In the genomic region with DNA sequence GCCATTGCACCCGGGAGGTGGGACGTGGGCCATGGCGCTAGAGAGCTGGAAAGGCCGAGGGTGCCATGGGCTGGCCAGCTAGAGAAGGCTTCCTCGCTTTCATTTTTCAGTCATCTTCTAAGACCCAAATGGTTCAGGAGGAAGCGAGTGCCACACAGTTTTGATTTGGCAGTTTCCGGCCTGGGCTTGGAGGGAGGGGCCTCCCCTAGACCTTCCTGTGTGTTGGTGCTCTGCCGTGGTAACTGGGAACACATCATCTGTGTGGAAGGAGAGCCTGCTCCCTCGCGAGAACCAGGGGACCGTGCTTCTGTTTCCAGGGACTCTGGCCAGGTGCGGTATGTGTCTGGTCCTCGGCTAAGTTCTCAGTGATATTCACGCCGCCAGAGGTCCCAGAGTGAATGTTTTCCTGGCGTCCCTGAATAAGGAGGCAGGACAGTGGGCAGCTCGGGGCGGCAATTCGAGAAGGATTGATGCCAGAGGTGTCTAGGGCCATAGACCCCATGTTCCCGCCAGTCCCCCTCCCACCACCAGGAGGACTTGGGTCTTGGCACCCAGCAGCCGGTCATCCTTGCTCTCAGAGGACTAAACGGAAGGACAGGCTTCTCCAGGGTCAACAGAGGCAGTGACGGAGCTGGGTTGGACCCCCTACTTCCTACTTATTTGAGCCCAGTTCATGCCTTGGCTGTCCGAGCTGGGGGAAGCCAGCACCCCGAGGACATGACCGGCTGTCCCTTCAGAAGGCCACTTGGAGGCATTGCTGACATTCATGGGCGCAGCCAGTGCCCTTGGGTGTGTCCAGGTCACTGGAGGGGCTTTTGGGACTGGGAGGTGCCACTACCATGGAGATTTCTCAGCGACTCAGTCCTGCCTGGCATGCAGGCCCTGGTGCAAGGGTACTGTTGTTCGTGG, we compare ENCODE assay signal across 9 cellular contexts. TPM values are rescaled to one million over a fixed set of nuclear protein-coding genes. Genes with fewer than 3 reads are reported as not detected.
DNase-seq lines count a peak whose midpoint lies in the region; ATAC-seq, FAIRE-seq and TF ChIP-seq lines count a peak whose summit lies in the region.
"Had no signal": no experiment of that assay in that cellular context is flagged by ENCODE, and none has a peak within 500 bp of the region (broad histone marks: within the 10 kb centered on the region; RNA-seq: fewer than 3 reads in every experiment).

No MANE protein-coding gene starts in this region.

- H2AFZ ChIP-seq in HepG2 (ENCODE audit: low read length), result no peak overlapping the region

- H3K27ac ChIP-seq in CD4-positive, alpha-beta memory T cell (ENCODE audit: low read depth, low read length), result peak overlapping the region; percentile 96
- peak overlapping the region; percentile 95 for H3K27ac ChIP-seq in neutrophil
- no peak overlapping the region for H3K27ac ChIP-seq in vagina
- H3K27ac ChIP-seq in HepG2 (ENCODE audit: extremely low read length, insufficient read depth, low read length), result no peak overlapping the region

- intact Hi-C loops in CD4-positive, alpha-beta memory T cell (cut with micrococcal nuclease), result loop anchor here (5.0 kb wide), 3 partner anchors 252 to 792 kb away; a partner anchor contains a TSS
- intact Hi-C loops in vagina (cut with DNase I), result loop anchor here (5.0 kb wide), 1 partner anchor 202 kb away; a partner anchor contains a TSS
- intact Hi-C loops in HepG2 (cut with micrococcal nuclease; ENCODE audit: unreplicated experiment), result no loop called here

- ATAC-seq in T-cell (replicated peaks in 1 of 4) (peak; percentile 13 to 39 (median 29)), GM18858 (IDR thresholded peaks at IDR 0.05; ENCODE audit: unreplicated experiment) (no peak), HG03039 (IDR thresholded peaks at IDR 0.05; ENCODE audit: unreplicated experiment) (no peak), HepG2 (no peak)

- peaks cover 0 to 21% of the 10 kb centered on the region in 2 donors for H3K36me3 Mint-ChIP-seq in CD4-positive, alpha-beta memory T cell
- H3K36me3 Mint-ChIP-seq in T-cell, result no peaks in the 10 kb centered on the region
- H3K36me3 Mint-ChIP-seq in activated naive CD8-positive, alpha-beta T cell, result no peaks in the 10 kb centered on the region

- no peaks in the 10 kb centered on the region for H3K27me3 ChIP-seq in CD4-positive, alpha-beta memory T cell (ENCODE audit: insufficient read depth, low read length)
- H3K27me3 ChIP-seq in neutrophil, result no peaks in the 10 kb centered on the region
- H3K27me3 ChIP-seq in vagina, result no peaks in the 10 kb centered on the region
- H3K27me3 ChIP-seq in HepG2 (ENCODE audit: control insufficient read depth in 1 of 2, insufficient read depth in 2 of 2, low read length in 2 of 2), result no peaks in the 10 kb centered on the region

- H3K27ac Mint-ChIP-seq in CD4-positive, alpha-beta memory T cell, result peak overlapping the region; percentile 97 to 99 (median 98)
- H3K27ac Mint-ChIP-seq in T-cell, result peak overlapping the region; percentile 96 to 98
- peak overlapping the region; percentile 90 for H3K27ac Mint-ChIP-seq in activated naive CD8-positive, alpha-beta T cell

- TF ChIP-seq POLR2A in vagina (IDR thresholded peaks at IDR 0.05) (no peak), HepG2 (IDR thresholded peaks at IDR 0.05; ENCODE audit: insufficient read depth in 1 of 2, low read depth in 2 of 2, low read length in 2 of 2) (no peak)

- H3K9me3 ChIP-seq in CD4-positive, alpha-beta memory T cell (ENCODE audit: control insufficient read depth in 1 of 2, low read length in 2 of 2), result no peaks in the 10 kb centered on the region
- H3K9me3 ChIP-seq in neutrophil (no peaks in the 10 kb centered on the region), vagina (no peaks in the 10 kb centered on the region), HepG2 (ENCODE audit: low read length) (no peaks in the 10 kb centered on the region)
- H3K9me3 ChIP-seq: Caco-2 had no signal

- peak overlapping the region; percentile 86 to 92 for H3K4me3 ChIP-seq in CD4-positive, alpha-beta memory T cell (ENCODE audit: low read length in 2 of 2)
- H3K4me3 ChIP-seq in neutrophil (ENCODE audit: low read depth in 1 of 2, low read length in 1 of 2) (peak overlapping the region; percentile 86 to 98), vagina (no peak overlapping the region), HepG2 (replicated peaks in 1 of 3; ENCODE audit: insufficient read depth in 1 of 3, low read depth in 2 of 3, low read length in 3 of 3) (no peak overlapping the region)

- BruUV-seq in HepG2 (replicated peaks; lab: Mats Ljungman, UMichigan), result no TSS peak

- no peak for TF ChIP-seq RAD21 in HepG2 (CRISPR knock-in tag; IDR thresholded peaks at IDR 0.05)

- H3K9ac ChIP-seq in HepG2 (ENCODE audit: insufficient read depth, low read depth, low read length), result no peak overlapping the region

- in situ Hi-C loops in HepG2 (cut with HindIII; ENCODE audit: extremely low pct_ligation_motif_present, low pct_unique_long_range_greater_than_20kb), result no loop called here

- H3K4me3 Mint-ChIP-seq in CD4-positive, alpha-beta memory T cell, result peak overlapping the region; percentile 95 to 98 (median 96)
- peak overlapping the region; percentile 90 to 95 (median 91) for H3K4me3 Mint-ChIP-seq in T-cell
- H3K4me3 Mint-ChIP-seq in activated naive CD8-positive, alpha-beta T cell, result peak overlapping the region; percentile 95

- peaks cover 46% of the 10 kb centered on the region for H3K4me1 ChIP-seq in CD4-positive, alpha-beta memory T cell (ENCODE audit: insufficient read depth, low read length)
- peaks cover 35 to 40% of the 10 kb centered on the region in 2 experiments for H3K4me1 ChIP-seq in neutrophil (ENCODE audit: control insufficient read depth in 1 of 2, insufficient read depth in 1 of 2, low read depth in 1 of 2, low read length in 1 of 2)
- H3K4me1 ChIP-seq in vagina, result peaks cover 30% of the 10 kb centered on the region
- H3K4me1 ChIP-seq in HepG2 (ENCODE audit: insufficient read depth, low read length), result peaks cover 46% of the 10 kb centered on the region

- CTCF ChIA-PET in CD4-positive, alpha-beta memory T cell (lab: Charles Lee; ENCODE audit: partially characterized antibody), result interaction anchor here (0.8 to 2.6 kb wide), 4 partner anchors 30 to 41 kb away, joined by 3 to 16 read pairs (median 4); no protein-coding TSS in a partner anchor
- CTCF ChIA-PET in T-cell (lab: Charles Lee), result interaction anchor here in 1 of 2 donors (0.6 to 0.9 kb wide), 2 partner anchors 31 to 46 kb away, joined by 3 to 5 read pairs; no protein-coding TSS in a partner anchor
- CTCF ChIA-PET in HepG2 (lab: Yijun Ruan, JAX; ENCODE audit: low intra/inter-chr PET ratio, low total read pairs), result no interaction called here

- peaks cover 0 to 3% (median 0%) of the 10 kb centered on the region in 8 donors for H3K9me3 Mint-ChIP-seq in CD4-positive, alpha-beta memory T cell
- H3K9me3 Mint-ChIP-seq in T-cell, result no peaks in the 10 kb centered on the region
- H3K9me3 Mint-ChIP-seq in activated naive CD8-positive, alpha-beta T cell (ENCODE audit: low read depth), result no peaks in the 10 kb centered on the region

- H3K4me2 ChIP-seq in HepG2 (ENCODE audit: low read depth, low read length), result no peak overlapping the region

- TF ChIP-seq EP300 in HepG2 (IDR thresholded peaks at IDR 0.05; ENCODE audit: low read depth in 2 of 2, low read length in 2 of 2), result no peak
- TF ChIP-seq EP300 in HepG2 (CRISPR knock-in tag; IDR thresholded peaks at IDR 0.05; ENCODE audit: borderline replicate concordance), result no peak

- FAIRE-seq in HepG2 (lab: Jason Lieb, UNC), result no peak

- 88% methylated on average over 27 of the region's 29 CpGs for whole genome bisulfite sequencing in HepG2 (ENCODE audit: low lambda C conversion rate)

- no peak for TF ChIP-seq CTCF in neutrophil (IDR thresholded peaks at IDR 0.05)
- no peak for TF ChIP-seq CTCF in vagina (IDR thresholded peaks at IDR 0.05)
- no peak for TF ChIP-seq CTCF in HepG2 (CRISPR knock-in tag; IDR thresholded peaks at IDR 0.05)

- POLR2A ChIA-PET in CD4-positive, alpha-beta memory T cell (lab: Charles Lee; ENCODE audit: partially characterized antibody), result interaction anchor here (1.7 to 6.1 kb wide), 3 partner anchors 32 to 79 kb away, joined by 4 to 179 read pairs (median 6); no protein-coding TSS in a partner anchor
- POLR2A ChIA-PET in T-cell (lab: Charles Lee) (interaction anchor here in 1 of 2 donors (1.1 kb wide), 1 partner anchor 465 kb away, joined by 4 read pairs; no protein-coding TSS in a partner anchor), HepG2 (lab: Yijun Ruan, JAX) (no interaction called here)

- DNase-seq in CD4-positive, alpha-beta memory T cell, result peak; percentile 72 to 81 (median 78)
- DNase-seq in T-cell (peak; percentile 50 to 77 (median 67)), vagina (ENCODE audit: extremely low spot score in 2 of 2) (no peak), HepG2 (ENCODE audit: low spot score) (no peak)

- H3K4me1 Mint-ChIP-seq in CD4-positive, alpha-beta memory T cell, result peaks cover 19 to 58% (median 42%) of the 10 kb centered on the region in 4 donors
- H3K4me1 Mint-ChIP-seq in T-cell, result peaks cover 43 to 59% (median 57%) of the 10 kb centered on the region in 3 donors
- H3K4me1 Mint-ChIP-seq in activated naive CD8-positive, alpha-beta T cell (ENCODE audit: low read depth), result peaks cover 40% of the 10 kb centered on the region

- no peaks in the 10 kb centered on the region for H3K27me3 Mint-ChIP-seq in CD4-positive, alpha-beta memory T cell
- H3K27me3 Mint-ChIP-seq in T-cell, result no peaks in the 10 kb centered on the region
- H3K27me3 Mint-ChIP-seq in activated naive CD8-positive, alpha-beta T cell, result no peaks in the 10 kb centered on the region

- no peaks in the 10 kb centered on the region for H3K36me3 ChIP-seq in CD4-positive, alpha-beta memory T cell (ENCODE audit: insufficient read depth, low read length)
- H3K36me3 ChIP-seq in neutrophil, result peaks cover 27% of the 10 kb centered on the region
- H3K36me3 ChIP-seq in vagina, result no peaks in the 10 kb centered on the region
- no peaks in the 10 kb centered on the region for H3K36me3 ChIP-seq in HepG2 (replicated peaks in 1 of 2; ENCODE audit: control insufficient read depth in 1 of 2, insufficient read depth in 2 of 2, low read length in 2 of 2)

- no peaks in the 10 kb centered on the region for H4K20me1 ChIP-seq in HepG2 (ENCODE audit: insufficient read depth, low read length)

- H3K79me2 ChIP-seq in HepG2 (ENCODE audit: insufficient read depth, low read length), result peaks cover 11% of the 10 kb centered on the region

RNA-seq across cellular contexts. Expression of a gene that starts 2.7 kb away (rescaled TPM):
- total RNA-seq in CD4-positive, alpha-beta memory T cell, result 1 to 10 TPM; 7.6 to 9.6 TPM
- 1 to 10 TPM; 1.0 to 1.1 TPM for polyA plus RNA-seq in CD4-positive, alpha-beta memory T cell
- 10 to 100 TPM in 1 of 5 donors, 1 to 10 TPM in 4; 9.0 to 10.5 (median 9.8) TPM for total RNA-seq in T-cell
- 11.3 TPM for total RNA-seq in vagina
- total RNA-seq in HepG2 (2016; rRNA removed; fragmentation: Illumina TruSeq; extraction: Trizol), result 5.7 and 6.8 TPM in 2 replicates
- 14.2 and 15.4 TPM in 2 replicates for total RNA-seq in HepG2 (2016; cell fraction: cytosol; rRNA removed; fragmentation: Illumina TruSeq; extraction: Trizol; ENCODE audit: low read depth)
- 4.1 and 7.4 TPM in 2 replicates for total RNA-seq in HepG2 (2016; cell fraction: insoluble cytoplasmic fraction; rRNA removed; fragmentation: Illumina TruSeq; extraction: Trizol)
- total RNA-seq in HepG2 (2016; cell fraction: membrane; rRNA removed; fragmentation: Illumina TruSeq; extraction: Trizol), result 8.5 and 9.7 TPM in 2 replicates
- 10.3 and 12.7 TPM in 2 replicates for total RNA-seq in HepG2 (2016; cell fraction: nucleus; rRNA removed; fragmentation: Illumina TruSeq; extraction: Trizol)
- polyA plus RNA-seq in HepG2 (2011; rRNA removed), result 4.4 and 4.8 TPM in 2 replicates
- 1.9 and 3.0 TPM in 2 replicates for polyA plus RNA-seq in HepG2 (2011; cell fraction: cytosol; rRNA removed)
- polyA plus RNA-seq in HepG2 (2011; cell fraction: nucleus; rRNA removed), result 40.2 and 52.1 TPM in 2 replicates
- polyA plus RNA-seq in HepG2 (2012), result 4.8 and 5.9 TPM in 2 replicates
- 0.46 and 0.69 TPM in 2 replicates for polyA plus RNA-seq in HepG2 (2016; cell fraction: cytosol; fragmentation: Illumina TruSeq; extraction: Trizol; ENCODE audit: low read depth)
- polyA plus RNA-seq in HepG2 (2016; cell fraction: insoluble cytoplasmic fraction; fragmentation: Illumina TruSeq; extraction: Trizol; ENCODE audit: low read depth), result 4.0 and 5.3 TPM in 2 replicates
- 1.4 and 1.6 TPM in 2 replicates for polyA plus RNA-seq in HepG2 (2016; cell fraction: membrane; fragmentation: Illumina TruSeq; extraction: Trizol; ENCODE audit: low read depth)
- polyA plus RNA-seq in HepG2 (2016; cell fraction: nucleus; fragmentation: Illumina TruSeq; extraction: Trizol; ENCODE audit: insufficient read depth, low read depth), result 30.1 and 30.8 TPM in 2 replicates
- polyA minus RNA-seq in HepG2 (2011; rRNA and poly(A)+ RNA removed; ENCODE audit: low replicate concordance), result 13.1 TPM in 2 replicates
- polyA minus RNA-seq in HepG2 (2011; cell fraction: cytosol; rRNA and poly(A)+ RNA removed), result 4.6 and 4.9 TPM in 2 replicates
- 14.7 and 15.8 TPM in 2 replicates for polyA minus RNA-seq in HepG2 (2011; cell fraction: nucleus; rRNA and poly(A)+ RNA removed)

RNA-seq across cellular contexts. Expression of a gene that starts 50.7 kb away (rescaled TPM):
- 100 to 1,000 TPM; 188 to 197 TPM for total RNA-seq in CD4-positive, alpha-beta memory T cell
- 10 to 100 TPM; 20.9 to 53.6 TPM for polyA plus RNA-seq in CD4-positive, alpha-beta memory T cell
- total RNA-seq in T-cell (100 to 1,000 TPM; 181 to 270 (median 252) TPM), vagina (8.8 TPM), HepG2 (2016; rRNA removed; fragmentation: Illumina TruSeq; extraction: Trizol) (6.2 and 6.9 TPM in 2 replicates)
- 2.4 and 4.5 TPM in 2 replicates for total RNA-seq in HepG2 (2016; cell fraction: cytosol; rRNA removed; fragmentation: Illumina TruSeq; extraction: Trizol; ENCODE audit: low read depth)
- 5.5 and 6.9 TPM in 2 replicates for total RNA-seq in HepG2 (2016; cell fraction: insoluble cytoplasmic fraction; rRNA removed; fragmentation: Illumina TruSeq; extraction: Trizol)
- 5.4 and 6.7 TPM in 2 replicates for total RNA-seq in HepG2 (2016; cell fraction: membrane; rRNA removed; fragmentation: Illumina TruSeq; extraction: Trizol)
- total RNA-seq in HepG2 (2016; cell fraction: nucleus; rRNA removed; fragmentation: Illumina TruSeq; extraction: Trizol), result 4.9 and 5.4 TPM in 2 replicates
- 8.8 and 11.7 TPM in 2 replicates for polyA plus RNA-seq in HepG2 (2011; rRNA removed)
- 6.5 and 7.2 TPM in 2 replicates for polyA plus RNA-seq in HepG2 (2011; cell fraction: cytosol; rRNA removed)
- polyA plus RNA-seq in HepG2 (2011; cell fraction: nucleus; rRNA removed), result 30.5 and 35.5 TPM in 2 replicates
- 6.4 and 8.3 TPM in 2 replicates for polyA plus RNA-seq in HepG2 (2012)
- polyA plus RNA-seq in HepG2 (2016; cell fraction: cytosol; fragmentation: Illumina TruSeq; extraction: Trizol; ENCODE audit: low read depth), result 3.7 and 4.2 TPM in 2 replicates
- 5.7 and 8.4 TPM in 2 replicates for polyA plus RNA-seq in HepG2 (2016; cell fraction: insoluble cytoplasmic fraction; fragmentation: Illumina TruSeq; extraction: Trizol; ENCODE audit: low read depth)
- 4.3 and 4.4 TPM in 2 replicates for polyA plus RNA-seq in HepG2 (2016; cell fraction: membrane; fragmentation: Illumina TruSeq; extraction: Trizol; ENCODE audit: low read depth)
- polyA plus RNA-seq in HepG2 (2016; cell fraction: nucleus; fragmentation: Illumina TruSeq; extraction: Trizol; ENCODE audit: insufficient read depth, low read depth), result 13.3 and 15.1 TPM in 2 replicates
- polyA minus RNA-seq in HepG2 (2011; rRNA and poly(A)+ RNA removed; ENCODE audit: low replicate concordance), result 7.0 and 40.0 TPM in 2 replicates
- polyA minus RNA-seq in HepG2 (2011; cell fraction: cytosol; rRNA and poly(A)+ RNA removed), result 5.6 and 6.2 TPM in 2 replicates
- polyA minus RNA-seq in HepG2 (2011; cell fraction: nucleus; rRNA and poly(A)+ RNA removed), result 8.2 and 11.2 TPM in 2 replicates

Comparison
In these comparisons a context has a peak if more than half of its experiments do, and no peak if none do; other contexts are left out.
1. DNase-seq: peak in CD4-positive, alpha-beta memory T cell (5 of 5) and T-cell (34 of 34); none in vagina (0 of 2) and HepG2 (single experiment).
2. H3K27ac ChIP-seq: peak in CD4-positive, alpha-beta memory T cell (single experiment) and neutrophil (single experiment); none in vagina (single experiment) and HepG2 (single experiment).
3. H3K4me3 ChIP-seq: peak in CD4-positive, alpha-beta memory T cell (2 of 2) and neutrophil (2 of 2); none in vagina (0 of 2) and HepG2 (0 of 3).
4. ATAC-seq: peak in T-cell (4 of 4); none in GM18858 (single experiment), HG03039 (single experiment) and HepG2 (single experiment).
5. RNA of a gene that starts 50.7 kb away (total RNA-seq): 181 to 270 TPM in T-cell and 188 to 197 TPM in CD4-positive, alpha-beta memory T cell; 8.8 TPM in vagina (single experiment) and 2.4 to 6.9 TPM in HepG2; every median in the first group is over 10 times any median in the second.
6. Peak in every context shown above with its lines, with median percentiles within 50 percentile points of each other: H3K27ac Mint-ChIP-seq and H3K4me3 Mint-ChIP-seq.